Comparison of ENCODE assay signal across 8 cellular contexts in the genomic region with DNA sequence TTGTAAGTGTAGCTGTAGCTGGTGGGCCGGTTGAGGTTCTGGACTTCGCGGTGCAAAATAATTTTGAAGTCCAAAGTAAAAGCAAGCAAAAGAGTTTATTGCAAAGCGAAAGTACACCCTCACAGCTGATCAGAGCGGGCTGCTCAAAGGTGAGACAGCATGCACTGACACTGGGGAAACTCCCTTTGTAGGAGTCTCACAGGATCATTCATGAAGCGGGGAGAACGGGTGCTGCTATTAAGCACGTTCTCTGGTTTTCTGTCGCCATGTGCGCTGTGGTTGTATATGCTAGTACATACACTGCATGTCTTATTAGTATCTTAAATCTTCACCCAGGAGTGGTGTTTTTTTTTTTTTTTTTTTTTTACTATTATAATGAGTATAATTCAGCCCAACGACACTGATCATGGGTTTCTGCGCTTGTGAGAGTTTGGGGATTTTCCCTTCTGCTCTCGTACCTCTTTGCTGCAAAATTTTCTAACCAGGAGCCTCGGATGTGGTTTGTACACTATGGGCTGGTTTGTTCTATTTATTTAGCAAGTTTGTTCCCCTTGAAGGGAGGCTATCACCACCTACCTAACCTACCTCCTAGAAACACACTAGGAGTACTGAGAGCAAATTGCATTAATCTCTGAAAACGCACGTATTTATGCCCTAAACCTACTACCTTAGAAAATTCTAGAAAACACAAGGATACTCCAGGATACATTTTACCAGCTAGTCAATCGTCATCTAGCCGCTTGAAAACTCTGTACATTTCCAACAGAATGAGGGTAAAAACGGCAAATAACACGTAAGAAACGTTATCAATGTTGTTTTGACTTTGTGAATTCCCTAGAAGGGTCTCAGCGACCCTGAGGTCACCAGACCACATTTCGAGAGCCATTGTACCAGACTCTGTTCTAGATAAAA. TPM values are rescaled to one million over a fixed set of nuclear protein-coding genes. Genes with fewer than 3 reads are reported as not detected.
A peak's percentile ranks its signal among the peaks of the same experiment; 100 is the strongest.
DNase-seq lines count a peak whose midpoint lies in the region; ATAC-seq and TF ChIP-seq lines count a peak whose summit lies in the region.

No MANE protein-coding gene starts in this region.

- DNase-seq in RWPE2 (ENCODE audit: low spot score) = no peak
- peak; percentile 82 for DNase-seq in activated naive CD8-positive, alpha-beta T cell treated with anti-CD3 and anti-CD28 coated beads for 36 hours
- DNase-seq in immature natural killer cell = peak; percentile 82 to 83 (median 83)
- peak; percentile 88 for DNase-seq in stimulated activated CD4-positive, alpha-beta T cell treated with anti-CD3 and anti-CD28 coated beads, Interleukin-1b, Interleukin-23, amount 100 ng/mL, for 48 hours
- no peak for DNase-seq in NCI-H345 (lab: John Stamatoyannopoulos, UW)
- DNase-seq in mucosa of gallbladder (ENCODE audit: low spot score) = no peak

- H3K4me1 ChIP-seq in RWPE2 (ENCODE audit: insufficient read depth, poor library complexity, severe bottlenecking) = peaks cover 20% of the 10 kb centered on the region

- H3K27ac Mint-ChIP-seq in activated naive CD8-positive, alpha-beta T cell treated with anti-CD3 and anti-CD28 coated beads for 36 hours = peak overlapping the region; percentile 99
- peak overlapping the region; percentile 96 to 100 (median 99) for H3K27ac Mint-ChIP-seq in immature natural killer cell

- H3K36me3 ChIP-seq in RWPE2 (ENCODE audit: low read depth) = peaks cover 16% of the 10 kb centered on the region

- TF ChIP-seq CTCF in RWPE2 (IDR thresholded peaks at IDR 0.05; ENCODE audit: poor library complexity, severe bottlenecking) = no peak

- H3K27me3 Mint-ChIP-seq in activated naive CD8-positive, alpha-beta T cell treated with anti-CD3 and anti-CD28 coated beads for 36 hours = no peaks in the 10 kb centered on the region
- H3K27me3 Mint-ChIP-seq in immature natural killer cell (ENCODE audit: low read depth in 3 of 3) = peaks cover 11 to 24% (median 16%) of the 10 kb centered on the region in 3 donors

- H3K27me3 ChIP-seq in RWPE2 (ENCODE audit: insufficient read depth, poor library complexity, severe bottlenecking) = no peaks in the 10 kb centered on the region

- ATAC-seq in GM18907 (IDR thresholded peaks at IDR 0.05; ENCODE audit: unreplicated experiment) = peak; percentile 63
- ATAC-seq in HG02981 (IDR thresholded peaks at IDR 0.05; ENCODE audit: unreplicated experiment) = peak; percentile 58
- no peak for ATAC-seq in RWPE2 (ENCODE audit: low read depth)

- H3K36me3 Mint-ChIP-seq in activated naive CD8-positive, alpha-beta T cell treated with anti-CD3 and anti-CD28 coated beads for 36 hours = peaks cover 7% of the 10 kb centered on the region
- H3K36me3 Mint-ChIP-seq in immature natural killer cell = peaks cover 0 to 3% (median 2%) of the 10 kb centered on the region in 3 donors

- H3K27ac ChIP-seq in RWPE2 (ENCODE audit: poor library complexity, severe bottlenecking) = peak overlapping the region; percentile 93

- peak overlapping the region; percentile 90 for H3K4me3 Mint-ChIP-seq in activated naive CD8-positive, alpha-beta T cell treated with anti-CD3 and anti-CD28 coated beads for 36 hours
- peak overlapping the region; percentile 88 to 96 (median 90) for H3K4me3 Mint-ChIP-seq in immature natural killer cell

- H3K4me3 ChIP-seq in RWPE2 (ENCODE audit: severe bottlenecking) = peak overlapping the region; percentile 83

- peaks cover 17% of the 10 kb centered on the region for H3K4me1 Mint-ChIP-seq in activated naive CD8-positive, alpha-beta T cell treated with anti-CD3 and anti-CD28 coated beads for 36 hours
- peaks cover 27 to 41% of the 10 kb centered on the region in 2 donors for H3K4me1 Mint-ChIP-seq in immature natural killer cell

- H3K9me3 ChIP-seq in RWPE2 (ENCODE audit: severe bottlenecking) = no peaks in the 10 kb centered on the region

- no peaks in the 10 kb centered on the region for H3K9me3 Mint-ChIP-seq in activated naive CD8-positive, alpha-beta T cell treated with anti-CD3 and anti-CD28 coated beads for 36 hours
- no peaks in the 10 kb centered on the region for H3K9me3 Mint-ChIP-seq in immature natural killer cell

RNA-seq across cellular contexts. Expression of gene AP4E1, which starts 1.3 kb away (rescaled TPM):
- 10 to 100 TPM; 20.7 to 20.9 TPM for total RNA-seq in activated naive CD8-positive, alpha-beta T cell treated with anti-CD3 and anti-CD28 coated beads for 36 hours
- polyA plus RNA-seq in immature natural killer cell = 1 to 10 TPM; 2.3 to 7.0 (median 3.2) TPM
- 7.3 TPM for total RNA-seq in mucosa of gallbladder

Comparison
In these comparisons a context has a peak if more than half of its experiments do, and no peak if none do; other contexts are left out.
1. DNase-seq: peak in activated naive CD8-positive, alpha-beta T cell treated with anti-CD3 and anti-CD28 coated beads for 36 hours (single experiment), immature natural killer cell (3 of 3) and stimulated activated CD4-positive, alpha-beta T cell treated with anti-CD3 and anti-CD28 coated beads, Interleukin-1b, Interleukin-23, amount 100 ng/mL, for 48 hours (single experiment); none in RWPE2 (single experiment), NCI-H345 (single experiment) and mucosa of gallbladder (single experiment).